Comparison of ENCODE assay signal across 22 cellular contexts in the genomic region with DNA sequence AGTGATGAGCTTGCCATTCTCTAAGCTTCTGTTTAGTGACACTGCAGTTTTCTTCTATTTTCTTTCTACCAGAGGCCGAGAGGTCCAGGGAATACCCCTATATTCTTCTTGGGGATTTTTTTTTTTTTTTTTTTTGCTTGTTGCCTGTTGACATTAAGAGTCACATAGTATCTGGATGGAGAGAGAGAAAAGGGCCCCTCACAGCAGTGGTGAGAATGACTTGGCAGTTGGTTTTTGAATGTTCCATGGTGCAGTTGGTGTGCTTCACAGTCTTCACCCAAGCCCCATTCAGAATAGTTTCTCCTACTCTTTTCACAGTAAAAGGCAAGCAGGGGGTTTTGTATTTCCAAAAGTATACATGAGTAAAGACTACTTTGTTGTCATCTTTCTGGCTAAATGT.
DNase-seq lines count a peak whose midpoint lies in the region; ATAC-seq and TF ChIP-seq lines count a peak whose summit lies in the region.
"Had no signal": no experiment of that assay in that cellular context is flagged by ENCODE, and none has a peak within 500 bp of the region (broad histone marks: within the 10 kb centered on the region; RNA-seq: fewer than 3 reads in every experiment).

No MANE protein-coding gene starts in this region.

- no peaks in the 10 kb centered on the region for H3K4me1 ChIP-seq in smooth muscle cell (ENCODE audit: low read depth)
- H3K4me1 ChIP-seq: ascending aorta had no signal

- WGBS in smooth muscle cell (ENCODE audit: low lambda C conversion rate) = 100% methylated on average over 1 of the region's 1 CpG

- ATAC-seq in GM18907 (IDR thresholded peaks at IDR 0.05; ENCODE audit: unreplicated experiment) (peak; percentile 18), HG02588 (IDR thresholded peaks at IDR 0.05; ENCODE audit: unreplicated experiment) (peak; percentile 42), HG03095 (IDR thresholded peaks at IDR 0.05; ENCODE audit: unreplicated experiment) (peak; percentile 25), GM21381 (IDR thresholded peaks at IDR 0.05; ENCODE audit: unreplicated experiment) (no peak)
- peak; percentile 54 for ATAC-seq in stimulated activated effector memory CD8-positive, alpha-beta T cell treated with anti-CD3 and anti-CD28 coated beads, Interleukin-12 subunit alpha, Interleukin-12 subunit beta, amount 100 ng/mL, for 72 hours
- ATAC-seq: activated CD8-positive, alpha-beta T cell treated with anti-CD3 and anti-CD28 coated beads for 36 hours had no signal

- CTCF ChIA-PET in activated CD4-positive, alpha-beta T cell treated with anti-CD3 and anti-CD28 coated beads, Interleukin-2, amount 10 ng/mL, durations not matched to agents 7 days and 5 days (lab: Charles Lee) = no interaction called here

- no peak overlapping the region for H3K9ac ChIP-seq in smooth muscle cell (ENCODE audit: low read depth)

- H3K9me3 Mint-ChIP-seq in stimulated activated effector memory CD8-positive, alpha-beta T cell treated with anti-CD3 and anti-CD28 coated beads, Interleukin-12 subunit alpha, Interleukin-12 subunit beta, amount 100 ng/mL, for 72 hours = no peaks in the 10 kb centered on the region
- H3K9me3 Mint-ChIP-seq in activated CD4-positive, alpha-beta T cell treated with anti-CD3 and anti-CD28 coated beads, Interleukin-2, amount 10 ng/mL, durations not matched to agents 7 days and 5 days = no peaks in the 10 kb centered on the region
- H3K9me3 Mint-ChIP-seq: activated CD8-positive, alpha-beta T cell treated with anti-CD3 and anti-CD28 coated beads for 36 hours; activated naive CD8-positive, alpha-beta T cell treated with anti-CD3 and anti-CD28 coated beads for 36 hours; dendritic cell treated with granulocyte-macrophage colony-stimulating factor and Interleukin-4, amounts not matched to agents 40 ng/mL and 50 ng/mL, for 4 days; mesothelial cell of epicardium had no signal

- TF ChIP-seq CTCF in smooth muscle cell (IDR thresholded peaks at IDR 0.05; ENCODE audit: borderline replicate concordance, insufficient read depth, poor library complexity, severe bottlenecking) = no peak

- H3K79me2 ChIP-seq in smooth muscle cell (ENCODE audit: low read depth) = no peaks in the 10 kb centered on the region

- no peak overlapping the region for H3K27ac ChIP-seq in smooth muscle cell (ENCODE audit: low read depth)
- H3K27ac ChIP-seq: ascending aorta, PC-9 had no signal

- H3K27me3 Mint-ChIP-seq in activated CD4-positive, alpha-beta T cell treated with anti-CD3 and anti-CD28 coated beads, Interleukin-2, amount 10 ng/mL, durations not matched to agents 7 days and 5 days = no peaks in the 10 kb centered on the region
- H3K27me3 Mint-ChIP-seq: activated CD8-positive, alpha-beta T cell treated with anti-CD3 and anti-CD28 coated beads for 36 hours; activated naive CD8-positive, alpha-beta T cell treated with anti-CD3 and anti-CD28 coated beads for 36 hours; dendritic cell treated with granulocyte-macrophage colony-stimulating factor and Interleukin-4, amounts not matched to agents 40 ng/mL and 50 ng/mL, for 4 days; naive thymus-derived CD4-positive, alpha-beta T cell had no signal

- H3K4me3 Mint-ChIP-seq in stimulated activated effector memory CD8-positive, alpha-beta T cell treated with anti-CD3 and anti-CD28 coated beads, Interleukin-12 subunit alpha, Interleukin-12 subunit beta, amount 100 ng/mL, for 72 hours = no peak overlapping the region
- no peak overlapping the region for H3K4me3 Mint-ChIP-seq in activated CD4-positive, alpha-beta T cell treated with anti-CD3 and anti-CD28 coated beads, Interleukin-2, amount 10 ng/mL, durations not matched to agents 7 days and 5 days
- H3K4me3 Mint-ChIP-seq: activated CD8-positive, alpha-beta T cell treated with anti-CD3 and anti-CD28 coated beads for 36 hours; activated naive CD8-positive, alpha-beta T cell treated with anti-CD3 and anti-CD28 coated beads for 36 hours; dendritic cell treated with granulocyte-macrophage colony-stimulating factor and Interleukin-4, amounts not matched to agents 40 ng/mL and 50 ng/mL, for 4 days; mesothelial cell of epicardium; naive thymus-derived CD4-positive, alpha-beta T cell had no signal

- H3K4me2 ChIP-seq in smooth muscle cell = no peak overlapping the region
- H3K4me2 ChIP-seq: PC-9 had no signal

- no peaks in the 10 kb centered on the region for H3K4me1 Mint-ChIP-seq in stimulated activated effector memory CD8-positive, alpha-beta T cell treated with anti-CD3 and anti-CD28 coated beads, Interleukin-12 subunit alpha, Interleukin-12 subunit beta, amount 100 ng/mL, for 72 hours
- no peaks in the 10 kb centered on the region for H3K4me1 Mint-ChIP-seq in activated CD4-positive, alpha-beta T cell treated with anti-CD3 and anti-CD28 coated beads, Interleukin-2, amount 10 ng/mL, durations not matched to agents 7 days and 5 days
- H3K4me1 Mint-ChIP-seq: activated naive CD8-positive, alpha-beta T cell treated with anti-CD3 and anti-CD28 coated beads for 36 hours; mesothelial cell of epicardium; naive thymus-derived CD4-positive, alpha-beta T cell had no signal

- no peaks in the 10 kb centered on the region for H3K27me3 ChIP-seq in smooth muscle cell (ENCODE audit: low read depth)
- H3K27me3 ChIP-seq: ascending aorta, MG63 had no signal

- H3F3A ChIP-seq in smooth muscle cell (ENCODE audit: low read depth) = no peaks in the 10 kb centered on the region

- no peaks in the 10 kb centered on the region for H4K20me1 ChIP-seq in smooth muscle cell (ENCODE audit: low read depth)

- no peaks in the 10 kb centered on the region for H3K9me3 ChIP-seq in smooth muscle cell (replicated peaks; ENCODE audit: low read depth)
- H3K9me3 ChIP-seq: ascending aorta, MG63 had no signal

- no peak overlapping the region for H2AFZ ChIP-seq in smooth muscle cell (ENCODE audit: low read depth)
- H2AFZ ChIP-seq: PC-9 had no signal

- POLR2A ChIA-PET in activated CD4-positive, alpha-beta T cell treated with anti-CD3 and anti-CD28 coated beads, Interleukin-2, amount 10 ng/mL, durations not matched to agents 7 days and 5 days (lab: Charles Lee) = no interaction called here

- no peak for DNase-seq in stimulated activated effector memory CD8-positive, alpha-beta T cell treated with anti-CD3 and anti-CD28 coated beads, Interleukin-12 subunit alpha, Interleukin-12 subunit beta, amount 100 ng/mL, for 72 hours (ENCODE audit: low spot score in 2 of 2)
- no peak for DNase-seq in smooth muscle cell (lab: John Stamatoyannopoulos, UW; ENCODE audit: unreplicated experiment)
- DNase-seq in activated CD4-positive, alpha-beta T cell treated with anti-CD3 and anti-CD28 coated beads, Interleukin-2, amount 10 ng/mL, durations not matched to agents 7 days and 5 days = no peak
- DNase-seq: activated CD8-positive, alpha-beta T cell treated with anti-CD3 and anti-CD28 coated beads for 36 hours; activated naive CD8-positive, alpha-beta T cell treated with anti-CD3 and anti-CD28 coated beads for 36 hours; C1 segment of cervical spinal cord; caudate nucleus; MG63; naive thymus-derived CD4-positive, alpha-beta T cell; NCI-H146; NCI-H510A treated with DMSO at 0.1 percent for 48 hours; occipital lobe; PC-9; SHP77 had no signal

- no peak overlapping the region for H3K27ac Mint-ChIP-seq in stimulated activated effector memory CD8-positive, alpha-beta T cell treated with anti-CD3 and anti-CD28 coated beads, Interleukin-12 subunit alpha, Interleukin-12 subunit beta, amount 100 ng/mL, for 72 hours
- no peak overlapping the region for H3K27ac Mint-ChIP-seq in activated CD4-positive, alpha-beta T cell treated with anti-CD3 and anti-CD28 coated beads, Interleukin-2, amount 10 ng/mL, durations not matched to agents 7 days and 5 days
- H3K27ac Mint-ChIP-seq: activated CD8-positive, alpha-beta T cell treated with anti-CD3 and anti-CD28 coated beads for 36 hours; activated naive CD8-positive, alpha-beta T cell treated with anti-CD3 and anti-CD28 coated beads for 36 hours; dendritic cell treated with granulocyte-macrophage colony-stimulating factor and Interleukin-4, amounts not matched to agents 40 ng/mL and 50 ng/mL, for 4 days; mesothelial cell of epicardium; naive thymus-derived CD4-positive, alpha-beta T cell had no signal

- H3K36me3 ChIP-seq in smooth muscle cell (ENCODE audit: low read depth) = no peaks in the 10 kb centered on the region
- H3K36me3 ChIP-seq: ascending aorta, MG63 had no signal

- H3K4me3 ChIP-seq in smooth muscle cell = no peak overlapping the region
- H3K4me3 ChIP-seq: ascending aorta, GM12878, MG63, PC-9 had no signal

- H3K36me3 Mint-ChIP-seq in stimulated activated effector memory CD8-positive, alpha-beta T cell treated with anti-CD3 and anti-CD28 coated beads, Interleukin-12 subunit alpha, Interleukin-12 subunit beta, amount 100 ng/mL, for 72 hours = no peaks in the 10 kb centered on the region
- no peaks in the 10 kb centered on the region for H3K36me3 Mint-ChIP-seq in activated CD4-positive, alpha-beta T cell treated with anti-CD3 and anti-CD28 coated beads, Interleukin-2, amount 10 ng/mL, durations not matched to agents 7 days and 5 days (ENCODE audit: low read depth)
- H3K36me3 Mint-ChIP-seq: activated naive CD8-positive, alpha-beta T cell treated with anti-CD3 and anti-CD28 coated beads for 36 hours; mesothelial cell of epicardium; naive thymus-derived CD4-positive, alpha-beta T cell had no signal
